In genomic region chr11:72406536-72407507, GRCh38 we compare ENCODE assay signal across 19 cellular contexts.
"Had no signal": no experiment of that assay in that cellular context is flagged by ENCODE, and none has a peak within 500 bp of the region (broad histone marks: within the 10 kb centered on the region; RNA-seq: fewer than 3 reads in every experiment).

No MANE protein-coding gene starts in this region.

- DNase-seq: activated CD4-positive, alpha-beta memory T cell treated with anti-CD3 and anti-CD28 coated beads, Interleukin-2, amount 10 ng/mL, durations not matched to agents 7 days and 5 days; activated naive CD4-positive, alpha-beta T cell treated with anti-CD3 and anti-CD28 coated beads for 36 hours; activated T-cell treated with anti-CD3 and anti-CD28 coated beads for 4 hours; caudate nucleus; cortex of kidney; effector memory CD8-positive, alpha-beta T cell; erythroblast; foreskin melanocyte; heart right ventricle; left lung; pancreas; stimulated activated CD4-positive, alpha-beta T cell treated with anti-CD3 and anti-CD28 coated beads, Interleukin-15, amount 100 ng/mL, for 24 hours; stimulated activated CD4-positive, alpha-beta T cell treated with anti-CD3 and anti-CD28 coated beads, Interleukin-4, amount 100 ng/mL, for 24 hours; stimulated activated naive CD8-positive, alpha-beta T cell treated with anti-CD3 and anti-CD28 coated beads, Interleukin-15, amount 100 ng/mL, for 72 hours; SW 1271; testis had no signal

- H3K9me3 Mint-ChIP-seq: activated CD4-positive, alpha-beta memory T cell treated with anti-CD3 and anti-CD28 coated beads, Interleukin-2, amount 10 ng/mL, durations not matched to agents 7 days and 5 days; activated naive CD4-positive, alpha-beta T cell treated with anti-CD3 and anti-CD28 coated beads for 36 hours; activated T-helper 17 cell treated with anti-CD3 and anti-CD28 coated beads, Interleukin-2, amount 50 U/mL, for 72 hours; effector memory CD8-positive, alpha-beta T cell; memory B cell; stimulated activated naive CD8-positive, alpha-beta T cell treated with anti-CD3 and anti-CD28 coated beads, Interleukin-15, amount 100 ng/mL, for 72 hours had no signal

- H3K9me3 ChIP-seq: heart right ventricle, left lung, pancreas, testis had no signal

- H3K4me1 ChIP-seq: testis had no signal

- H3K36me3 ChIP-seq: pancreas had no signal

- H3K27ac Mint-ChIP-seq: activated CD4-positive, alpha-beta memory T cell treated with anti-CD3 and anti-CD28 coated beads, Interleukin-2, amount 10 ng/mL, durations not matched to agents 7 days and 5 days; activated naive CD4-positive, alpha-beta T cell treated with anti-CD3 and anti-CD28 coated beads for 36 hours; activated T-helper 17 cell treated with anti-CD3 and anti-CD28 coated beads, Interleukin-2, amount 50 U/mL, for 72 hours; memory B cell had no signal

- H3K27me3 Mint-ChIP-seq: activated CD4-positive, alpha-beta memory T cell treated with anti-CD3 and anti-CD28 coated beads, Interleukin-2, amount 10 ng/mL, durations not matched to agents 7 days and 5 days; activated T-helper 17 cell treated with anti-CD3 and anti-CD28 coated beads, Interleukin-2, amount 50 U/mL, for 72 hours; effector memory CD8-positive, alpha-beta T cell; memory B cell; stimulated activated naive CD8-positive, alpha-beta T cell treated with anti-CD3 and anti-CD28 coated beads, Interleukin-15, amount 100 ng/mL, for 72 hours had no signal

- H3K4me3 Mint-ChIP-seq: activated CD4-positive, alpha-beta memory T cell treated with anti-CD3 and anti-CD28 coated beads, Interleukin-2, amount 10 ng/mL, durations not matched to agents 7 days and 5 days; activated naive CD4-positive, alpha-beta T cell treated with anti-CD3 and anti-CD28 coated beads for 36 hours; activated T-helper 17 cell treated with anti-CD3 and anti-CD28 coated beads, Interleukin-2, amount 50 U/mL, for 72 hours; effector memory CD8-positive, alpha-beta T cell; memory B cell; stimulated activated naive CD8-positive, alpha-beta T cell treated with anti-CD3 and anti-CD28 coated beads, Interleukin-15, amount 100 ng/mL, for 72 hours had no signal

- H3K27ac ChIP-seq: left lung, pancreas, testis, VCaP had no signal

- H3K27me3 ChIP-seq: heart right ventricle, left lung, pancreas, testis had no signal

- H3K4me1 Mint-ChIP-seq: activated CD4-positive, alpha-beta memory T cell treated with anti-CD3 and anti-CD28 coated beads, Interleukin-2, amount 10 ng/mL, durations not matched to agents 7 days and 5 days; activated T-helper 17 cell treated with anti-CD3 and anti-CD28 coated beads, Interleukin-2, amount 50 U/mL, for 72 hours had no signal

- ATAC-seq: activated T-helper 17 cell treated with anti-CD3 and anti-CD28 coated beads, Interleukin-2, amount 50 U/mL, for 72 hours; effector memory CD8-positive, alpha-beta T cell; heart right ventricle; left lung; pancreas; stimulated activated naive CD8-positive, alpha-beta T cell treated with anti-CD3 and anti-CD28 coated beads, Interleukin-15, amount 100 ng/mL, for 72 hours had no signal

- H3K4me3 ChIP-seq: heart right ventricle, left lung, pancreas, testis had no signal
